Comparison of ENCODE assay signal across 8 cellular contexts in genomic region chr2:16281451-16282330, GRCh38.
DNase-seq lines count a peak whose midpoint lies in the region; ATAC-seq and TF ChIP-seq lines count a peak whose summit lies in the region.

No MANE protein-coding gene starts in this region.

- H3F3A ChIP-seq in GM23338 (replicated peaks; ENCODE audit: low read depth), result no peaks in the 10 kb centered on the region

- H3K9me3 ChIP-seq in tibial artery, result no peaks in the 10 kb centered on the region

- no peaks in the 10 kb centered on the region for H3K36me3 ChIP-seq in GM23338 (ENCODE audit: insufficient read depth)
- no peaks in the 10 kb centered on the region for H3K36me3 ChIP-seq in tibial artery

- H3K27ac Mint-ChIP-seq in GM23338, result no peak overlapping the region

- no peaks in the 10 kb centered on the region for H3K27me3 ChIP-seq in GM23338 (ENCODE audit: insufficient read depth)
- H3K27me3 ChIP-seq in tibial artery, result no peaks in the 10 kb centered on the region

- CTCF ChIA-PET in GM10248 (lab: Yijun Ruan, JAX), result interaction anchor here (0.9 to 3.6 kb wide), 6 partner anchors 9 to 646 kb away, joined by 3 to 30 read pairs (median 4); partner anchors contain the start of gene MYCN

- intact Hi-C loops in tibial artery (cut with DNase I; ENCODE audit: low total_unique reads), result no loop called here

- DNase-seq in GM10248 (ENCODE audit: extremely low spot score) (peak; percentile 37), GM23338 (ENCODE audit: low spot score) (peak; percentile 86), NCI-H226 (peak; percentile 58), dermis blood vessel endothelial cell (peak; percentile 2), myocyte (ENCODE audit: low read depth) (peak; percentile 7), coronary artery (ENCODE audit: low spot score) (no peak), occipital lobe (lab: John Stamatoyannopoulos, UW) (no peak), tibial artery (no peak)

- ATAC-seq in GM23338, result peak; percentile 97

- H3K4me3 Mint-ChIP-seq in GM23338, result no peak overlapping the region

- peak; percentile 24 for TF ChIP-seq CTCF in GM10248 (IDR thresholded peaks at IDR 0.05; ENCODE audit: control extremely low read depth, extremely low read depth, low read depth, missing control alignments)
- TF ChIP-seq CTCF in GM23338 (conservative IDR thresholded peaks at IDR 0.05; ENCODE audit: low read depth in 2 of 2), result peak; percentile 78
- TF ChIP-seq CTCF in coronary artery (IDR thresholded peaks at IDR 0.05), result no peak
- TF ChIP-seq CTCF in tibial artery (IDR thresholded peaks at IDR 0.05), result peak in 1 of 2 experiments; percentile 30

- peak overlapping the region; percentile 29; the same call in 1 of the 2 replicates for H2AFZ ChIP-seq in GM23338

- H3K27ac ChIP-seq in GM23338 (ENCODE audit: low read depth), result no peak overlapping the region
- H3K27ac ChIP-seq in coronary artery, result no peak overlapping the region
- no peak overlapping the region for H3K27ac ChIP-seq in tibial artery

- no peaks in the 10 kb centered on the region for H3K79me2 ChIP-seq in GM23338 (replicated peaks; ENCODE audit: insufficient read depth)

- POLR2A ChIA-PET in GM10248 (lab: Yijun Ruan, JAX), result interaction anchor here (0.6 kb wide), 1 partner anchor 647 kb away, joined by 4 read pairs; no protein-coding TSS in a partner anchor

- H3K4me1 ChIP-seq in GM23338 (ENCODE audit: insufficient read depth), result no peaks in the 10 kb centered on the region
- no peaks in the 10 kb centered on the region for H3K4me1 ChIP-seq in tibial artery

- H4K20me1 ChIP-seq in GM23338 (replicated peaks; ENCODE audit: insufficient read depth), result no peaks in the 10 kb centered on the region

- H3K4me1 Mint-ChIP-seq in GM23338, result peaks cover 13% of the 10 kb centered on the region

- no peak overlapping the region for H3K4me3 ChIP-seq in GM23338
- no peak overlapping the region for H3K4me3 ChIP-seq in coronary artery
- H3K4me3 ChIP-seq in tibial artery, result no peak overlapping the region

- H3K27me3 Mint-ChIP-seq in GM23338 (ENCODE audit: insufficient read depth, low read depth, poor library complexity), result peaks cover 7% of the 10 kb centered on the region

- no peaks in the 10 kb centered on the region for H3K9me2 ChIP-seq in GM23338 (ENCODE audit: insufficient read depth)

- H3K36me3 Mint-ChIP-seq in GM23338 (ENCODE audit: low read depth), result no peaks in the 10 kb centered on the region

- no peaks in the 10 kb centered on the region for H3K9me3 Mint-ChIP-seq in GM23338

- no peak overlapping the region for H3K4me2 ChIP-seq in GM23338

TF ChIP-seq in GM23338, 12 proteins besides CTCF, POLR2A, EP300 and RAD21 (continues in another document):
- no peak for TF ChIP-seq STAT1 (IDR thresholded peaks at IDR 0.05; ENCODE audit: unreplicated experiment)
- TF ChIP-seq POLR2AphosphoS5 (IDR thresholded peaks at IDR 0.05; ENCODE audit: low read depth), result no peak
- TF ChIP-seq ZNF462 (CRISPR knock-in tag; IDR thresholded peaks at IDR 0.05), result 0 out of 2 replicates have a peak, but pooled peaks have one; percentile 45
- TF ChIP-seq EZH2 (IDR thresholded peaks at IDR 0.05; ENCODE audit: low read depth, unreplicated experiment), result no peak
- TF ChIP-seq REST (IDR thresholded peaks at IDR 0.05; ENCODE audit: unreplicated experiment), result no peak
- TF ChIP-seq ETS1 (IDR thresholded peaks at IDR 0.05), result no peak
- TF ChIP-seq NANOG (IDR thresholded peaks at IDR 0.05; ENCODE audit: borderline replicate concordance), result no peak
- TF ChIP-seq JUNB (IDR thresholded peaks at IDR 0.05; ENCODE audit: unreplicated experiment), result no peak
- peak; percentile 48; the same call in 1 of the 2 replicates for TF ChIP-seq CREB1 (CRISPR knock-in tag; IDR thresholded peaks at IDR 0.05; ENCODE audit: low read depth)

Comparison
In these comparisons a context has a peak if more than half of its experiments do, and no peak if none do; other contexts are left out.
1. DNase-seq: peak in GM10248 (single experiment), GM23338 (single experiment), NCI-H226 (single experiment), dermis blood vessel endothelial cell (single experiment) and myocyte (single experiment); none in coronary artery (single experiment), occipital lobe (single experiment) and tibial artery (0 of 2).